15 cellular contexts compared by ENCODE assay signal in the genomic region with DNA sequence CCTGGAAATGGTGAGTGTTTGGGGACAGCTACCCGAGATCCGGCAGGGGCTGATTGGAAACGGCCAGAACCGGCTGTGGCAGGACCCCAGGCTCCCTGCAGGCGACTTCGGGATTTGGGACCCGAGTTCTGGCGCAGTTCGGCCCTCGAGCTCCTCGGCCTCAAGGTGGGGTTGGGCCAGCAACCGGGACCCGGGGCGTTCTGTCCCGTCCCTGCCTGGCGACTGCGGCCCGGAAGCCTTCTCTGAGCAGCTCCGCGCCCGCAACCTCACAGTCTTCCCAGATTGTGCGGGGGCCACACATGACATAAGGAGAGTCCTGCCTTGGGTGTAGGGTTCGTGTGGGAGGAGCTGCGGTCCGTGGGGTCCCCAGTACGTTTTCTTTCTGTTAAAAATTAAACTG.
"Had no signal": no experiment of that assay in that cellular context is flagged by ENCODE, and none has a peak within 500 bp of the region (broad histone marks: within the 10 kb centered on the region; RNA-seq: fewer than 3 reads in every experiment).

No MANE protein-coding gene starts in this region.

- DNase-seq: activated B cell treated with CpG ODN at 0.5 μM for 24 hours; activated CD4-positive, alpha-beta T cell treated with anti-CD3 and anti-CD28 coated beads for 48 hours; activated CD8-positive, alpha-beta memory T cell treated with anti-CD3 and anti-CD28 coated beads, Interleukin-2, amount 50 U/mL, for 4 hours; activated CD8-positive, alpha-beta T cell treated with anti-CD3 and anti-CD28 coated beads, Interleukin-2, amount 10 ng/mL, durations not matched to agents 7 days and 5 days; activated gamma-delta T cell; activated T-cell treated with anti-CD3 and anti-CD28 coated beads, Interleukin-2, amount 50 U/mL, for 72 hours; amniotic stem cell; cortex of kidney; effector CD8-positive, alpha-beta T cell; foreskin fibroblast; immature natural killer cell; SJCRH30; T-helper 2 cell had no signal

- H3K4me1 ChIP-seq: right lobe of liver, SJCRH30 had no signal

- H3K36me3 ChIP-seq: right lobe of liver, SJCRH30 had no signal

- H3K9me3 ChIP-seq: right lobe of liver had no signal

- H3K27ac ChIP-seq: SJCRH30 had no signal

- ATAC-seq: activated CD8-positive, alpha-beta T cell treated with anti-CD3 and anti-CD28 coated beads, Interleukin-2, amount 10 ng/mL, durations not matched to agents 7 days and 5 days; activated T-cell treated with anti-CD3 and anti-CD28 coated beads, Interleukin-2, amount 50 U/mL, for 72 hours; right lobe of liver; stimulated activated memory B cell treated with anti-CD40 and anti-IgM and Interleukin-4, amounts not matched to agents 10 μg/mL and 1 μg/mL and 100 μg/mL, for 72 hours had no signal

- H3K27me3 ChIP-seq: right lobe of liver, SJCRH30 had no signal

- H3K4me3 ChIP-seq: right lobe of liver, SJCRH30 had no signal
